24 cellular contexts compared by ENCODE assay signal in the genomic region with DNA sequence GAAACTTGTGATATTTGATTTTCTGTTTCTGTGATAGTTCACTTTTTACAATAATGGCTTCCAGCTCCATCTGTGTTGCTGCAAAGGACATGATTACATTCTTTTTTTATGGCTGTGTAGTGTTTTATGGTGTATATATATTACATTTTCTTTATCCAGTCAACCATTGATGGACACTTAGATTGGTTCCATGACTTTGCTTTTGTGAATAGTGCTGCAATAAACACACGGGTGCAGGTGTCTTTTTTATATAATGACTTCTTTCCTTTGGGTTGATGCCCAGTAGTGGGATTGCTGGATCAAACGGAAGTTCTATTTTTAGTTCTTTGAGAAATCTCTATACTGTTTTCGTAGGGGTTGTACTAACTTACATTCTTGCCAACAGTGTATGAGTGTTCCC.
"Had no signal": no experiment of that assay in that cellular context is flagged by ENCODE, and none has a peak within 500 bp of the region (broad histone marks: within the 10 kb centered on the region; RNA-seq: fewer than 3 reads in every experiment).

No MANE protein-coding gene starts in this region.

- H3K27ac ChIP-seq: esophagus squamous epithelium, left lung, ovary, psoas muscle, sigmoid colon, testis, tibial artery had no signal

- H3K36me3 ChIP-seq: esophagus squamous epithelium, left lung, ovary, sigmoid colon, tibial artery had no signal

- H3K9me3 ChIP-seq: esophagus squamous epithelium, left lung, ovary, psoas muscle, sigmoid colon, testis, tibial artery had no signal

- H3K4me3 ChIP-seq: esophagus squamous epithelium, left lung, ovary, psoas muscle, sigmoid colon, testis, tibial artery had no signal

- H3K4me1 ChIP-seq: esophagus squamous epithelium, left lung, psoas muscle, sigmoid colon, testis, tibial artery had no signal

- ATAC-seq: effector memory CD8-positive, alpha-beta T cell; left lung; naive thymus-derived CD8-positive, alpha-beta T cell; psoas muscle; right cardiac atrium; stimulated activated effector memory CD8-positive, alpha-beta T cell treated with anti-CD3 and anti-CD28 coated beads, Interleukin-12 subunit alpha, Interleukin-12 subunit beta, amount 100 ng/mL, for 72 hours had no signal

- H3K27me3 ChIP-seq: esophagus squamous epithelium, left lung, ovary, sigmoid colon, testis, tibial artery had no signal

- DNase-seq: cortex of kidney; effector memory CD8-positive, alpha-beta T cell; erythroblast; esophagus squamous epithelium; foreskin melanocyte; hypothalamus; kidney; left lung; mesenchymal stem cell; naive thymus-derived CD8-positive, alpha-beta T cell; nephron progenitor cell; occipital lobe; ovary; posterior cingulate gyrus; psoas muscle; right cardiac atrium; sigmoid colon; stimulated activated CD4-positive, alpha-beta T cell treated with anti-CD3 and anti-CD28 coated beads, Interleukin-2, amount 100 ng/mL, for 24 hours; stimulated activated CD4-positive, alpha-beta T cell treated with anti-CD3 and anti-CD28 coated beads, Interleukin-4, amount 100 ng/mL, for 24 hours; stimulated activated naive CD4-positive, alpha-beta T cell treated with Interleukin-2 at 50 U/mL for 16 hours; substantia nigra; testis; tibial artery had no signal
